ENCODE assay signal across 1 cellular context in the genomic region with DNA sequence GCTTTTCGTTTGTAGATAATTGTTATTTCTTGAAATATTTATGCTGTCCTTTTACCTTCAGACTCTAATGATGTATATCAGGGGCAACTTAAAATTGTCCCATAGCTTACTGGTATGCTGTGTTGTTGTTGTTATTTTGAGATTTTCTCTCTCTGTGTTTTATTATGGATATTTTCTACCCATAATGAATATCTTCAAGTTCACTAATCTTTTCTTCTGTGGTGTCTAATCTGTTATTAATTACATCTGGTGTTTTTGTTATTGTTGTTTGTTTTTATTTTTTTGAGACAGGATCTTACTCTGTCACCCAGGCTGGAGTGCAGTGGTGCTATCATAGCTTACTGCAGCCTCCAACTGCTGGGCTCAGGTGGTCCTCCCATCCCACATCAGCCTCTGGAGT.
TF ChIP-seq lines count a peak whose summit lies in the region.

No MANE protein-coding gene starts in this region.

TF ChIP-seq in SK-N-SH, 30 proteins besides CTCF, POLR2A, EP300 and RAD21 (continued from another document):
- TF ChIP-seq FOSL2 (IDR thresholded peaks at IDR 0.05; ENCODE audit: borderline replicate concordance, low read depth) (no peak), RCOR1 (IDR thresholded peaks at IDR 0.05; ENCODE audit: low read length) (no peak), JUND (IDR thresholded peaks at IDR 0.05) (no peak), RXRA (IDR thresholded peaks at IDR 0.05; ENCODE audit: borderline replicate concordance, low read depth) (no peak), RFX5 (IDR thresholded peaks at IDR 0.05; ENCODE audit: low read length) (no peak), NRF1 (IDR thresholded peaks at IDR 0.05; ENCODE audit: low read depth, low read length) (no peak), POLR2AphosphoS5 (IDR thresholded peaks at IDR 0.05; ENCODE audit: low read depth, low read length) (no peak), TEAD4 (IDR thresholded peaks at IDR 0.05; ENCODE audit: borderline replicate concordance, insufficient read depth) (no peak), SMC3 (IDR thresholded peaks at IDR 0.05; ENCODE audit: low read depth, low read length) (no peak)
- TF ChIP-seq, protein P1, sequence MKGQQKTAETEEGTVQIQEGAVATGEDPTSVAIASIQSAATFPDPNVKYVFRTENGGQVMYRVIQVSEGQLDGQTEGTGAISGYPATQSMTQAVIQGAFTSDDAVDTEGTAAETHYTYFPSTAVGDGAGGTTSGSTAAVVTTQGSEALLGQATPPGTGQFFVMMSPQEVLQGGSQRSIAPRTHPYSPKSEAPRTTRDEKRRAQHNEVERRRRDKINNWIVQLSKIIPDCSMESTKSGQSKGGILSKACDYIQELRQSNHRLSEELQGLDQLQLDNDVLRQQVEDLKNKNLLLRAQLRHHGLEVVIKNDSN (IDR thresholded peaks at IDR 0.05; ENCODE audit: borderline replicate concordance, low read depth), result no peak
